In the genomic region with DNA sequence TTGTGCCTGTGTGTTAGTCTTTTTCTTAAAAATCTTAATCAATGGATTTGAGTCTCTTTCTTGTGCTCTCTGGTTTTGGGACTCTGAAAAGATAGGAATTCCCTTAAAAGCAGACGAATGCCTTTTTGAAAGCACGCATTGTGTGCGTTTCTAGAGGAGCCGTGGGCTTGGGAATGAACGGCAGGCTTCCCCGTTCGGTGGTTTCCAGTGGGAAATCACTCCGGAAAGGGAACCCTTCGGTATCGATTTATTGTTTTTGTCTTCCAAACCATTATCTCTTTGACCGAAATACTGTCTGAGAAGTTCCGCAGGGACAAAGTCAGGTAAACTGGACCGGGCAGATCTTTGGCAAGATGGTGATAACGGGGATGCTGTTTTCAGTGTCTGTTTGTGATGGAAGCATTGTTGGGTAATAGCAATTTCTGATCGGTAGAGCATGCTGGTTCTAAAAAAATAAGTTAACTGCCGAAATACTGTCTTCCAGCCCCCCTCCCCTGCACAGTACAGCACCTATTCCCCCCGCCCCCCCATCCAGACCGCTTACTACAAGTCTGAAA, we compare ENCODE assay signal across 8 cellular contexts. TPM values are rescaled to one million over a fixed set of nuclear protein-coding genes. Genes with fewer than 3 reads are reported as not detected.
A peak's percentile ranks its signal among the peaks of the same experiment; 100 is the strongest.
DNase-seq lines count a peak whose midpoint lies in the region; ATAC-seq and TF ChIP-seq lines count a peak whose summit lies in the region.

No MANE protein-coding gene starts in this region.

- ATAC-seq in HG03354 (IDR thresholded peaks at IDR 0.05; ENCODE audit: poor library complexity, severe bottlenecking, unreplicated experiment): no peak
- ATAC-seq in GM21528 (IDR thresholded peaks at IDR 0.05; ENCODE audit: low FRiP score, unreplicated experiment): no peak

- H3K4me1 ChIP-seq in endocrine pancreas (ENCODE audit: control insufficient read depth, insufficient read depth, low read length) (no peaks in the 10 kb centered on the region), osteoblast (ENCODE audit: insufficient read depth, low read length) (no peaks in the 10 kb centered on the region)

- peak; percentile 18 for DNase-seq in GM06990 (ENCODE audit: extremely low read depth, insufficient read length)
- peak; percentile 44 for DNase-seq in NCI-H748 treated with DMSO at 0.1 percent for 48 hours (lab: John Stamatoyannopoulos, UW)
- DNase-seq in osteoblast (ENCODE audit: insufficient read length, low spot score, missing footprints): peak; percentile 73
- DNase-seq in kidney glomerular epithelial cell (lab: John Stamatoyannopoulos, UW): no peak
- DNase-seq in activated T-cell treated with anti-CD3 and anti-CD28 coated beads, Interleukin-2, amount 50 U/mL, for 48 hours: no peak

- H3K9ac ChIP-seq in endocrine pancreas (ENCODE audit: control insufficient read depth, insufficient read depth, low read length): peak overlapping the region; percentile 60

- no peaks in the 10 kb centered on the region for H4K20me1 ChIP-seq in osteoblast (ENCODE audit: insufficient read depth, low read length)

- peak overlapping the region; percentile 77 for H3K4me2 ChIP-seq in osteoblast (ENCODE audit: insufficient read depth, low read length)

- H3K27ac ChIP-seq in osteoblast (ENCODE audit: low read depth, low read length): no peak overlapping the region

- H3K79me2 ChIP-seq in osteoblast (ENCODE audit: insufficient read depth, low read length): no peaks in the 10 kb centered on the region

- H3K27me3 ChIP-seq in GM06990 (replicated peaks; ENCODE audit: control insufficient read depth, insufficient read depth, low read length): no peaks in the 10 kb centered on the region; the same call in 1 of the 2 replicates
- H3K27me3 ChIP-seq in endocrine pancreas (ENCODE audit: control insufficient read depth, insufficient read depth, low read length): no peaks in the 10 kb centered on the region
- H3K27me3 ChIP-seq in osteoblast (ENCODE audit: insufficient read depth, low read length): peaks cover 26% of the 10 kb centered on the region

- H2AFZ ChIP-seq in osteoblast (ENCODE audit: low read length): peak overlapping the region; percentile 53

- H3K4me3 ChIP-seq in GM06990 (replicated peaks; ENCODE audit: low read depth, low read length) (peak overlapping the region; percentile 66), endocrine pancreas (ENCODE audit: control insufficient read depth, insufficient read depth, low read length) (peak overlapping the region; percentile 97), osteoblast (ENCODE audit: insufficient read depth, low read length) (peak overlapping the region; percentile 77)

- H3K36me3 ChIP-seq in GM06990 (ENCODE audit: control insufficient read depth, insufficient read depth, low read length) (no peaks in the 10 kb centered on the region), endocrine pancreas (ENCODE audit: control insufficient read depth, insufficient read depth, low read length) (no peaks in the 10 kb centered on the region), osteoblast (ENCODE audit: insufficient read depth, low read length) (no peaks in the 10 kb centered on the region)

- TF ChIP-seq CTCF in GM06990 (IDR thresholded peaks at IDR 0.05; ENCODE audit: insufficient read depth, low read length, poor library complexity, severe bottlenecking) (no peak), osteoblast (IDR thresholded peaks at IDR 0.05; ENCODE audit: extremely low read depth, low read depth, low read length) (no peak)

- no peaks in the 10 kb centered on the region for H3K9me3 ChIP-seq in endocrine pancreas (ENCODE audit: control insufficient read depth, low read length)
- H3K9me3 ChIP-seq in osteoblast (ENCODE audit: low read depth, low read length): no peaks in the 10 kb centered on the region

RNA-seq across cellular contexts. Expression of a gene that starts 0.4 kb away (rescaled TPM):
- 22.8 and 23.0 TPM in 2 replicates for total RNA-seq in osteoblast

Comparison
In these comparisons a context has a peak if more than half of its experiments do, and no peak if none do; other contexts are left out.
1. DNase-seq: peak in GM06990 (single experiment), NCI-H748 treated with DMSO at 0.1 percent for 48 hours (single experiment) and osteoblast (single experiment); none in kidney glomerular epithelial cell (single experiment) and activated T-cell treated with anti-CD3 and anti-CD28 coated beads, Interleukin-2, amount 50 U/mL, for 48 hours (0 of 2).
2. Peak in every context shown above with its lines, with median percentiles within 50 percentile points of each other: H3K4me3 ChIP-seq.